Comparison of ENCODE assay signal across 11 cellular contexts in the genomic region with DNA sequence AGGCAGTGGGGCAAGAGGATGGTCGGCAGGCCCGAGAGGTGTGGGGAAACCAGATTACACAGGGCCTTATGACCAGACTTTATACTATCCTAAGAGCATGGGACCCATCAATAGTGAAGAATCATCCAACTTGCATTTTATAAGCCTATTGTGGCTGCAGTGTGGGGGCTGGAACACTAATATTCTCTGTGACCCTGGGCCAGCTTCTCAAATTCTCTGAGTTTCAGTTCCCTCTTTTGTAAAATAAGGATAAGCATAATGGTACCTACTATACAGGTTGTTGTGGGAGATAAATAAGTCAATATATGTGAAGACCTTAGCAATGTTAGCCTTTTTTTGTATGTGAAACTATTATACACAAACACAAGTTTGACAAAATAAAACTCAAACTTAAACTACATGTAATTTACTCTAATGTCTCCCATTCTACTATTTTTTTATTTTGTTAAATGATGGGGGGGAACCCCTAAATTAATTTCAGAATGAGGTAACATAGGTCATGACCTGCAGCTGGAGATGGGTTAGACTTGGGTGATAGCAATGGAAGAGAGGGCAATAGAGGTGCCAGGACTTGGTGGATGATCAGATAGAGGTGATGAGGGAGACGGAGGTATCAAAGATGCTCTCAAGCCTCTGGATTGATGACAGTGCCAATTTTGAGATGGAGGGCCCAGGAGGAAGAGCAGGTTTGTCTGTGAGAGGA. TPM values are rescaled to one million over a fixed set of nuclear protein-coding genes. Genes with fewer than 3 reads are reported as not detected.
DNase-seq lines count a peak whose midpoint lies in the region; ATAC-seq and TF ChIP-seq lines count a peak whose summit lies in the region.
"Had no signal": no experiment of that assay in that cellular context is flagged by ENCODE, and none has a peak within 500 bp of the region (broad histone marks: within the 10 kb centered on the region; RNA-seq: fewer than 3 reads in every experiment).

No MANE protein-coding gene starts in this region.

- CTCF ChIA-PET in activated CD4-positive, alpha-beta memory T cell treated with anti-CD3 and anti-CD28 coated beads, Interleukin-2, amount 10 ng/mL, durations not matched to agents 7 days and 5 days (lab: Charles Lee) = interaction anchor here (2.1 kb wide), 1 partner anchor 29 kb away, joined by 9 read pairs; the partner anchor contains the start of gene SMCO4
- CTCF ChIA-PET in activated CD4-positive, alpha-beta memory T cell treated with anti-CD3 and anti-CD28 coated beads for 36 hours (lab: Charles Lee) = no interaction called here

- H3K36me3 ChIP-seq in spleen = peaks cover 0 to 4% (median 0%) of the 10 kb centered on the region in 6 donors
- H3K36me3 ChIP-seq: colonic mucosa had no signal

- no peak for DNase-seq in activated CD4-positive, alpha-beta memory T cell treated with anti-CD3 and anti-CD28 coated beads, Interleukin-2, amount 10 ng/mL, durations not matched to agents 7 days and 5 days
- no peak for DNase-seq in activated CD4-positive, alpha-beta memory T cell treated with anti-CD3 and anti-CD28 coated beads for 36 hours
- DNase-seq in NCI-H1436 treated with DMSO at 0.1 percent for 48 hours (lab: John Stamatoyannopoulos, UW) (no peak), NCI-H2081 treated with DMSO at 0.1 percent for 48 hours (lab: John Stamatoyannopoulos, UW) (no peak), spleen (no peak)
- DNase-seq in stimulated activated CD4-positive, alpha-beta T cell treated with anti-CD3 and anti-CD28 coated beads, Interleukin-2, amount 100 ng/mL, for 24 hours = no peak
- DNase-seq: activated naive CD4-positive, alpha-beta T cell treated with Interleukin-2 at 50 U/mL for 16 hours; colonic mucosa; HCEC 1CT had no signal

- H3K9me3 ChIP-seq in spleen = peaks cover 0 to 5% (median 1%) of the 10 kb centered on the region in 8 donors
- H3K9me3 ChIP-seq: colonic mucosa had no signal

- POLR2A ChIA-PET in activated CD4-positive, alpha-beta memory T cell treated with anti-CD3 and anti-CD28 coated beads, Interleukin-2, amount 10 ng/mL, durations not matched to agents 7 days and 5 days (lab: Charles Lee) = interaction anchor here (1.3 to 4.2 kb wide), 6 partner anchors 8 to 148 kb away, joined by 3 to 30 read pairs (median 13); partner anchors contain the start of genes CEP295 and SMCO4
- POLR2A ChIA-PET in activated CD4-positive, alpha-beta memory T cell treated with anti-CD3 and anti-CD28 coated beads for 36 hours (lab: Charles Lee) = interaction anchor here (1.3 kb wide), 1 partner anchor 29 kb away, joined by 3 read pairs; no protein-coding TSS in a partner anchor

- H3K27me3 Mint-ChIP-seq in activated CD4-positive, alpha-beta memory T cell treated with anti-CD3 and anti-CD28 coated beads, Interleukin-2, amount 10 ng/mL, durations not matched to agents 7 days and 5 days = no peaks in the 10 kb centered on the region
- H3K27me3 Mint-ChIP-seq in activated CD4-positive, alpha-beta memory T cell treated with anti-CD3 and anti-CD28 coated beads for 36 hours = no peaks in the 10 kb centered on the region

- 81 to 97% (median 91%) methylated on average over 3 of the region's 3 CpGs for WGBS in spleen, 5 donors

- H3K4me1 ChIP-seq in spleen = peaks cover 3 to 33% (median 16%) of the 10 kb centered on the region in 6 donors
- H3K4me1 ChIP-seq: colonic mucosa had no signal

- peak overlapping the region; percentile 61 for H3K27ac Mint-ChIP-seq in activated CD4-positive, alpha-beta memory T cell treated with anti-CD3 and anti-CD28 coated beads, Interleukin-2, amount 10 ng/mL, durations not matched to agents 7 days and 5 days
- H3K27ac Mint-ChIP-seq in activated CD4-positive, alpha-beta memory T cell treated with anti-CD3 and anti-CD28 coated beads for 36 hours = no peak overlapping the region

- no peaks in the 10 kb centered on the region for H3K27me3 ChIP-seq in spleen (replicated peaks in 1 of 7)
- H3K27me3 ChIP-seq: colonic mucosa had no signal

- ATAC-seq in HG02610 (IDR thresholded peaks at IDR 0.05; ENCODE audit: unreplicated experiment) (peak; percentile 66), HG03378 (IDR thresholded peaks at IDR 0.05; ENCODE audit: unreplicated experiment) (peak; percentile 75)

- H3K9me3 Mint-ChIP-seq in activated CD4-positive, alpha-beta memory T cell treated with anti-CD3 and anti-CD28 coated beads, Interleukin-2, amount 10 ng/mL, durations not matched to agents 7 days and 5 days = peaks cover 8% of the 10 kb centered on the region
- H3K9me3 Mint-ChIP-seq in activated CD4-positive, alpha-beta memory T cell treated with anti-CD3 and anti-CD28 coated beads for 36 hours = peaks cover 5% of the 10 kb centered on the region

- TF ChIP-seq CTCF in spleen (IDR thresholded peaks at IDR 0.05 in 8 of 11, conservative IDR thresholded peaks at IDR 0.05 in 3 of 11) = no peak

- TF ChIP-seq POLR2A in spleen (IDR thresholded peaks at IDR 0.05) = no peak

- peaks cover 47% of the 10 kb centered on the region for H3K4me1 Mint-ChIP-seq in activated CD4-positive, alpha-beta memory T cell treated with anti-CD3 and anti-CD28 coated beads, Interleukin-2, amount 10 ng/mL, durations not matched to agents 7 days and 5 days
- H3K4me1 Mint-ChIP-seq in activated CD4-positive, alpha-beta memory T cell treated with anti-CD3 and anti-CD28 coated beads for 36 hours (ENCODE audit: low read depth) = peaks cover 13% of the 10 kb centered on the region

- H3K36me3 Mint-ChIP-seq in activated CD4-positive, alpha-beta memory T cell treated with anti-CD3 and anti-CD28 coated beads, Interleukin-2, amount 10 ng/mL, durations not matched to agents 7 days and 5 days (ENCODE audit: low read depth) = peaks cover 27% of the 10 kb centered on the region
- peaks cover 4% of the 10 kb centered on the region for H3K36me3 Mint-ChIP-seq in activated CD4-positive, alpha-beta memory T cell treated with anti-CD3 and anti-CD28 coated beads for 36 hours

- no peak overlapping the region for H3K4me3 Mint-ChIP-seq in activated CD4-positive, alpha-beta memory T cell treated with anti-CD3 and anti-CD28 coated beads, Interleukin-2, amount 10 ng/mL, durations not matched to agents 7 days and 5 days
- no peak overlapping the region for H3K4me3 Mint-ChIP-seq in activated CD4-positive, alpha-beta memory T cell treated with anti-CD3 and anti-CD28 coated beads for 36 hours

- no peak overlapping the region for H3K4me3 ChIP-seq in spleen
- H3K4me3 ChIP-seq: colonic mucosa had no signal

- peak overlapping the region in 2 of 8 donors; percentile 6 to 18 for H3K27ac ChIP-seq in spleen
- H3K27ac ChIP-seq: colonic mucosa had no signal

- intact Hi-C loops in activated CD4-positive, alpha-beta memory T cell treated with anti-CD3 and anti-CD28 coated beads for 36 hours (cut with micrococcal nuclease) = loop anchor here (1.0 to 2.0 kb wide), 3 partner anchors 13 to 30 kb away; partner anchors contain the start of gene SMCO4
- intact Hi-C loops in spleen (cut with DNase I; ENCODE audit: low total_unique reads) = no loop called here

RNA-seq across cellular contexts. Expression of gene SMCO4, which starts 30.1 kb away (rescaled TPM):
- 10 to 100 TPM; 55.3 to 60.0 TPM for total RNA-seq in activated CD4-positive, alpha-beta memory T cell treated with anti-CD3 and anti-CD28 coated beads, Interleukin-2, amount 10 ng/mL, durations not matched to agents 7 days and 5 days
- 10 to 100 TPM; 40.9 to 41.2 TPM for total RNA-seq in activated CD4-positive, alpha-beta memory T cell treated with anti-CD3 and anti-CD28 coated beads for 36 hours
- 10 to 100 TPM; 48.1 to 74.1 (median 52.8) TPM for total RNA-seq in spleen
- 10 to 100 TPM; 21.8 to 71.5 (median 51.1) TPM for polyA plus RNA-seq in spleen
